25 cellular contexts compared by ENCODE assay signal in genomic region chr3:14254812-14255702, GRCh38.
"Had no signal": no experiment of that assay in that cellular context is flagged by ENCODE, and none has a peak within 500 bp of the region (broad histone marks: within the 10 kb centered on the region; RNA-seq: fewer than 3 reads in every experiment).

No MANE protein-coding gene starts in this region.

- H3K9ac ChIP-seq: SK-N-SH had no signal

- H3K9me3 Mint-ChIP-seq: activated CD4-positive, alpha-beta memory T cell treated with anti-CD3 and anti-CD28 coated beads for 36 hours; activated CD4-positive, alpha-beta T cell treated with anti-CD3 and anti-CD28 coated beads, Interleukin-2, amount 10 ng/mL, durations not matched to agents 7 days and 5 days; activated naive CD4-positive, alpha-beta T cell treated with anti-CD3 and anti-CD28 coated beads, Interleukin-2, amount 50 U/mL, for 72 hours; activated T-cell treated with anti-CD3 and anti-CD28 coated beads, Interleukin-2, amount 50 U/mL, for 4 hours had no signal

- H3K9me3 ChIP-seq: Peyer's patch, SJCRH30, SK-N-SH had no signal

- H3K4me3 ChIP-seq: Peyer's patch, SJCRH30 had no signal

- H3K4me2 ChIP-seq: SK-N-SH had no signal

- H3K4me1 ChIP-seq: Peyer's patch, SJCRH30 had no signal

- H3K36me3 ChIP-seq: Peyer's patch, SJCRH30 had no signal

- H3K4me3 Mint-ChIP-seq: activated CD4-positive, alpha-beta memory T cell treated with anti-CD3 and anti-CD28 coated beads for 36 hours; activated CD4-positive, alpha-beta T cell treated with anti-CD3 and anti-CD28 coated beads, Interleukin-2, amount 10 ng/mL, durations not matched to agents 7 days and 5 days; activated T-cell treated with anti-CD3 and anti-CD28 coated beads, Interleukin-2, amount 50 U/mL, for 4 hours had no signal

- H3K36me3 Mint-ChIP-seq: activated CD4-positive, alpha-beta memory T cell treated with anti-CD3 and anti-CD28 coated beads for 36 hours; activated naive CD4-positive, alpha-beta T cell treated with anti-CD3 and anti-CD28 coated beads, Interleukin-2, amount 50 U/mL, for 72 hours had no signal

- H3K27me3 ChIP-seq: Peyer's patch, SJCRH30 had no signal

- H3K27ac ChIP-seq: Peyer's patch, RWPE1, SJCRH30, VCaP had no signal

- H3K4me1 Mint-ChIP-seq: activated CD4-positive, alpha-beta T cell treated with anti-CD3 and anti-CD28 coated beads, Interleukin-2, amount 10 ng/mL, durations not matched to agents 7 days and 5 days had no signal

- ATAC-seq: activated naive CD4-positive, alpha-beta T cell treated with anti-CD3 and anti-CD28 coated beads, Interleukin-2, amount 50 U/mL, for 72 hours; activated T-cell treated with anti-CD3 and anti-CD28 coated beads, Interleukin-2, amount 50 U/mL, for 4 hours had no signal

- DNase-seq: activated CD4-positive, alpha-beta memory T cell treated with anti-CD3 and anti-CD28 coated beads for 36 hours; activated CD4-positive, alpha-beta T cell treated with anti-CD3 and anti-CD28 coated beads, Interleukin-2, amount 10 ng/mL, durations not matched to agents 7 days and 5 days; activated CD4-positive, CD25-positive, alpha-beta regulatory T cell; activated CD8-positive, alpha-beta memory T cell treated with anti-CD3 and anti-CD28 coated beads for 24 hours; activated effector memory CD4-positive, alpha-beta T cell treated with anti-CD3 and anti-CD28 coated beads, Interleukin-2, amount 50 U/mL, for 16 hours; activated naive CD4-positive, alpha-beta T cell treated with Interleukin-2 at 50 U/mL for 16 hours; activated T-cell treated with anti-CD3 and anti-CD28 coated beads, Interleukin-2, amount 50 U/mL, for 4 hours; caudate nucleus; Kasumi-1; KBM-7; NCI-H1105 treated with DMSO at 0.1 percent for 48 hours; NCI-H187 treated with DMSO at 0.1 percent for 48 hours; NCI-H2081 treated with DMSO at 0.1 percent for 48 hours; NCI-H446; NCI-H524; NCI-H748 treated with DMSO at 0.1 percent for 48 hours; OCI-M1; Peyer's patch; Right ventricle myocardium superior; SJCRH30; SK-N-SH; T-helper 1 cell had no signal

- H3K27ac Mint-ChIP-seq: activated CD4-positive, alpha-beta memory T cell treated with anti-CD3 and anti-CD28 coated beads for 36 hours; activated CD4-positive, alpha-beta T cell treated with anti-CD3 and anti-CD28 coated beads, Interleukin-2, amount 10 ng/mL, durations not matched to agents 7 days and 5 days; activated naive CD4-positive, alpha-beta T cell treated with anti-CD3 and anti-CD28 coated beads, Interleukin-2, amount 50 U/mL, for 72 hours had no signal

- H3K27me3 Mint-ChIP-seq: activated CD4-positive, alpha-beta memory T cell treated with anti-CD3 and anti-CD28 coated beads for 36 hours; activated CD4-positive, alpha-beta T cell treated with anti-CD3 and anti-CD28 coated beads, Interleukin-2, amount 10 ng/mL, durations not matched to agents 7 days and 5 days had no signal
